ENCODE assay signal across 8 cellular contexts in the genomic region with DNA sequence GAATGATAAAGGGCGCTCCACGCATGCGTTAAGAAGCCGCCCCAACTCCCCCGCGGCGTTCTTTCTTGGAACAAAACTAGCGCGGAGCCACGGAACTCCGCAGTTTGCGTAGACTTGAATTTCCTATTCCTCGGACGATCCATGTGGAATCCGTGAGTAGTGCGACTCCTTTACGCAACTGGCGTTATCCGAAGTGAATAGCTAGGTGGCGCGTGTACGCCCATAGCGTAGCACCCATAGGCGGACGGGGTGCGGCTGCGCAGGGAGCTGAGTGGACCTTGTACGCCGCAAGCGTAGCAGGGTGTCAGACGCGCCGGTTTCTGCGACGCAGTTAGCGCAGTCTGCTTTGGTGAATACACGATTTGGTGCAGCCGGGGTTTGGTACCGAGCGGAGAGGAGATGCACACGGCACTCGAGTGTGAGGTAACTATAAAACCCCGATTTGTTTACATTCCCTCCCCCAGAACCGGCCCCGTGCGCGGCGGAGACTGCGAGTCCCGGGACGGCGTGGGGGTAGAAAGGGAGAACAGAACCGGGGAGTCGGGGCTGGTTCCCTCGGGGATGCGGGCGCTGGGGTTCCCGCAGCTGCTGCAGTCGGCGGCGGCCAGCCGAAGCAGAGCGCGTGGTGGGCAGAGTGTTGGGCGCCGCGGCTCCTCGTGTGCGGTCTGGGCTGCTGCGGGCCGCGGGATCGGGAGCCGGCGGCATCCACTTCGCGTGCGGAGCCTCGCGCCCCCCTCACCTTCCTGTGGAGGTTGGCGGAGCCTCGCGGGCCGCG. TPM values are rescaled to one million over a fixed set of nuclear protein-coding genes. Genes with fewer than 3 reads are reported as not detected.
A peak's percentile ranks its signal among the peaks of the same experiment; 100 is the strongest.
DNase-seq lines count a peak whose midpoint lies in the region; ATAC-seq, FAIRE-seq and TF ChIP-seq lines count a peak whose summit lies in the region.

SLC39A10 (plus strand) TSS at position 368 of the 775 bp plus-strand sequence. CDS start 22,817 bp downstream, outside the sequence.

- H3K4me3 ChIP-seq in GM12875 (ENCODE audit: low read depth, low read length), result peak within 1 kb of the TSS; percentile 96
- peak within 1 kb of the TSS; percentile 91 for H3K4me3 ChIP-seq in adipocyte (ENCODE audit: low read length)
- peak within 1 kb of the TSS; percentile 69 to 98 (median 85) for H3K4me3 ChIP-seq in pancreas
- peak within 1 kb of the TSS; percentile 74 to 90 for H3K4me3 ChIP-seq in tibial artery

- H3K9ac ChIP-seq in adipocyte (ENCODE audit: low read length), result peak within 1 kb of the TSS; percentile 93

- H3K27me3 ChIP-seq in adipocyte (replicated peaks; ENCODE audit: control insufficient read depth, insufficient read depth, low read length) (no peaks in the 10 kb centered on the region), pancreas (no peaks in the 10 kb centered on the region), tibial artery (no peaks in the 10 kb centered on the region)

- FAIRE-seq in pancreas (lab: Jason Lieb, UNC), result peak; percentile 98

- intact Hi-C loops in Right ventricle myocardium superior (cut with DNase I), result loop anchor here (5.0 kb wide), 1 partner anchor 80 kb away; no protein-coding TSS in a partner anchor
- intact Hi-C loops in pancreas (cut with DNase I), result no loop called here
- intact Hi-C loops in tibial artery (cut with DNase I; ENCODE audit: low total_unique reads), result loop anchor here (10.0 kb wide), 1 partner anchor 408 kb away; the partner anchor contains the start of gene DNAH7

- peak; percentile 79 for ATAC-seq in HG02798 (IDR thresholded peaks at IDR 0.05; ENCODE audit: poor library complexity, unreplicated experiment)
- ATAC-seq in Right ventricle myocardium superior (ENCODE audit: poor library complexity), result peak; percentile 93
- peak; percentile 86 to 91 (median 90) for ATAC-seq in pancreas

- TF ChIP-seq CTCF in GM12875 (IDR thresholded peaks at IDR 0.05; ENCODE audit: borderline replicate concordance, insufficient read depth, low read depth, low read length), result no peak
- peak in 2 of 4 donors; percentile 11 to 45 for TF ChIP-seq CTCF in pancreas (IDR thresholded peaks at IDR 0.05)
- TF ChIP-seq CTCF in tibial artery (IDR thresholded peaks at IDR 0.05), result peak in 1 of 2 experiments; percentile 28

- WGBS in pancreas, 2 donors, result 0% methylated on average over 79 to 85 of the region's 85 CpGs

- H3K4me1 ChIP-seq in adipocyte (ENCODE audit: control insufficient read depth, insufficient read depth, low read length) (peaks cover 18% of the 10 kb centered on the region), pancreas (peaks cover 10 to 20% (median 16%) of the 10 kb centered on the region in 3 donors), tibial artery (peaks cover 0 to 21% (median 11%) of the 10 kb centered on the region in 4 donors)

- H3K9me3 ChIP-seq in adipocyte (ENCODE audit: control insufficient read depth, low read length), result no peaks in the 10 kb centered on the region
- no peaks in the 10 kb centered on the region for H3K9me3 ChIP-seq in pancreas
- no peaks in the 10 kb centered on the region for H3K9me3 ChIP-seq in tibial artery

- DNase-seq in NCI-H1436 (lab: John Stamatoyannopoulos, UW) (peak; percentile 99), T follicular helper cell (ENCODE audit: low read depth) (peak; percentile 93), adipocyte (ENCODE audit: low read depth) (peak; percentile 99), Right ventricle myocardium superior (peak; percentile 99), pancreas (peak; percentile 95 to 100 (median 98)), tibial artery (peak; percentile 98 to 99)

- H3K36me3 ChIP-seq in adipocyte (ENCODE audit: control insufficient read depth, insufficient read depth, low read length, severe bottlenecking), result no peaks in the 10 kb centered on the region
- H3K36me3 ChIP-seq in pancreas, result no peaks in the 10 kb centered on the region
- no peaks in the 10 kb centered on the region for H3K36me3 ChIP-seq in tibial artery

- H3K27ac ChIP-seq in pancreas, result peak within 1 kb of the TSS; percentile 92 to 100 (median 99)
- H3K27ac ChIP-seq in tibial artery, result peak within 1 kb of the TSS; percentile 97

RNA-seq across cellular contexts. Expression of gene SLC39A10, which starts in this region (rescaled TPM):
- total RNA-seq in Right ventricle myocardium superior (9.6 TPM), pancreas (10 to 100 TPM; 10.6 to 17.3 (median 11.3) TPM)
- 1 to 10 TPM; 6.3 to 8.5 TPM for polyA plus RNA-seq in pancreas

Comparison
In these comparisons a context has a peak if more than half of its experiments do, and no peak if none do; other contexts are left out.
1. Peak in every context shown above with its lines: DNase-seq, ATAC-seq, H3K4me3 ChIP-seq and H3K27ac ChIP-seq.
2. intact Hi-C loops: an anchor here in Right ventricle myocardium superior (5.0 kb wide) and tibial artery (10.0 kb wide); none called in pancreas.